In genomic region chr5:43484049-43484849, GRCh38 we compare ENCODE assay signal across 8 cellular contexts. TPM values are rescaled to one million over a fixed set of nuclear protein-coding genes. Genes with fewer than 3 reads are reported as not detected.
DNase-seq lines count a peak whose midpoint lies in the region; ATAC-seq, FAIRE-seq and TF ChIP-seq lines count a peak whose summit lies in the region.

No MANE protein-coding gene starts in this region.

- POLR2A ChIA-PET in naive thymus-derived CD4-positive, alpha-beta T cell (lab: Charles Lee) = interaction anchor here (0.6 to 4.4 kb wide), 64 partner anchors 8 to 1616 kb away, joined by 3 to 93 read pairs (median 6); partner anchors contain the start of genes C5orf34, FBXO4, HMGCS1 and NNT

- peaks cover 0 to 2% (median 0%) of the 10 kb centered on the region in 11 donors for H3K9me3 Mint-ChIP-seq in naive thymus-derived CD4-positive, alpha-beta T cell
- no peaks in the 10 kb centered on the region for H3K9me3 Mint-ChIP-seq in stimulated activated effector memory CD8-positive, alpha-beta T cell treated with anti-CD3 and anti-CD28 coated beads, Interleukin-12 subunit alpha, Interleukin-12 subunit beta, amount 100 ng/mL, for 72 hours

- no peaks in the 10 kb centered on the region for H3K36me3 ChIP-seq in naive thymus-derived CD4-positive, alpha-beta T cell (ENCODE audit: control insufficient read depth in 2 of 3, insufficient read depth in 3 of 3, low read length in 3 of 3)

- peak overlapping the region; percentile 97 to 100 (median 100) for H3K27ac Mint-ChIP-seq in naive thymus-derived CD4-positive, alpha-beta T cell
- peak overlapping the region; percentile 99 for H3K27ac Mint-ChIP-seq in stimulated activated effector memory CD8-positive, alpha-beta T cell treated with anti-CD3 and anti-CD28 coated beads, Interleukin-12 subunit alpha, Interleukin-12 subunit beta, amount 100 ng/mL, for 72 hours

- CTCF ChIA-PET in naive thymus-derived CD4-positive, alpha-beta T cell (lab: Charles Lee) = interaction anchor here (0.5 to 1.8 kb wide), 25 partner anchors 14 to 576 kb away, joined by 3 to 14 read pairs (median 4); partner anchors contain the start of genes C5orf34, HMGCS1, NNT and ZNF131

- peaks cover 0 to 9% (median 0%) of the 10 kb centered on the region in 5 donors for H3K36me3 Mint-ChIP-seq in naive thymus-derived CD4-positive, alpha-beta T cell
- peaks cover 23% of the 10 kb centered on the region for H3K36me3 Mint-ChIP-seq in stimulated activated effector memory CD8-positive, alpha-beta T cell treated with anti-CD3 and anti-CD28 coated beads, Interleukin-12 subunit alpha, Interleukin-12 subunit beta, amount 100 ng/mL, for 72 hours

- peak; percentile 50 for TF ChIP-seq CTCF in fibroblast of mammary gland (conservative IDR thresholded peaks at IDR 0.05; ENCODE audit: control insufficient read depth, insufficient read depth, low read depth, low read length)

- H3K27ac ChIP-seq in naive thymus-derived CD4-positive, alpha-beta T cell (ENCODE audit: low read depth, low read length) = peak overlapping the region; percentile 92

- FAIRE-seq in RCC 7860 (lab: Jason Lieb, UNC) = peak; percentile 80

- intact Hi-C loops in naive thymus-derived CD4-positive, alpha-beta T cell (cut with micrococcal nuclease) = loop anchor here (1.0 to 10.0 kb wide), 19 partner anchors 31 to 1614 kb away; partner anchors contain the start of genes ANXA2R (in 2 of the 2), C5orf34 (in 2 of the 2), FBXO4 (in 1 of the 2) and HMGCS1 (in 1 of the 2)

- H3K9me3 ChIP-seq in naive thymus-derived CD4-positive, alpha-beta T cell (ENCODE audit: control insufficient read depth in 2 of 3, low read length in 3 of 3) = no peaks in the 10 kb centered on the region

- H3K4me1 ChIP-seq in naive thymus-derived CD4-positive, alpha-beta T cell (ENCODE audit: control insufficient read depth in 2 of 2, insufficient read depth in 2 of 2, low read length in 2 of 2) = peaks cover 20 to 28% of the 10 kb centered on the region in 2 donors

- H3K27me3 ChIP-seq in naive thymus-derived CD4-positive, alpha-beta T cell (ENCODE audit: control insufficient read depth in 2 of 2, insufficient read depth in 2 of 2, low read length in 2 of 2) = no peaks in the 10 kb centered on the region

- H3K27me3 Mint-ChIP-seq in naive thymus-derived CD4-positive, alpha-beta T cell = no peaks in the 10 kb centered on the region

- peaks cover 23 to 69% (median 60%) of the 10 kb centered on the region in 7 donors for H3K4me1 Mint-ChIP-seq in naive thymus-derived CD4-positive, alpha-beta T cell
- H3K4me1 Mint-ChIP-seq in stimulated activated effector memory CD8-positive, alpha-beta T cell treated with anti-CD3 and anti-CD28 coated beads, Interleukin-12 subunit alpha, Interleukin-12 subunit beta, amount 100 ng/mL, for 72 hours = peaks cover 21% of the 10 kb centered on the region

- DNase-seq in EH (ENCODE audit: low read depth) (peak; percentile 87), H4 (ENCODE audit: low spot score) (peak; percentile 85), LHCN-M2 (ENCODE audit: low read depth) (peak; percentile 82), RCC 7860 (ENCODE audit: low spot score) (peak; percentile 83), fibroblast of mammary gland (ENCODE audit: low read depth) (peak; percentile 80)
- DNase-seq in activated T-helper 1 cell treated with anti-CD3 and anti-CD28 coated beads, Interleukin-2, amount 50 U/mL, for 16 hours (ENCODE audit: low read depth in 1 of 2, low spot score in 1 of 2) = peak; percentile 71 to 75
- peak; percentile 69 to 91 (median 88) for DNase-seq in naive thymus-derived CD4-positive, alpha-beta T cell
- DNase-seq in stimulated activated effector memory CD8-positive, alpha-beta T cell treated with anti-CD3 and anti-CD28 coated beads, Interleukin-12 subunit alpha, Interleukin-12 subunit beta, amount 100 ng/mL, for 72 hours (ENCODE audit: low spot score in 2 of 2) = peak in 1 of 2 donors; percentile 78

- H3K4me3 ChIP-seq in fibroblast of mammary gland (ENCODE audit: control insufficient read depth, low read depth, low read length) = peak overlapping the region; percentile 80
- H3K4me3 ChIP-seq in naive thymus-derived CD4-positive, alpha-beta T cell (ENCODE audit: low read length) = peak overlapping the region; percentile 72

- peak overlapping the region; percentile 95 to 100 (median 98) for H3K4me3 Mint-ChIP-seq in naive thymus-derived CD4-positive, alpha-beta T cell
- peak overlapping the region; percentile 95 for H3K4me3 Mint-ChIP-seq in stimulated activated effector memory CD8-positive, alpha-beta T cell treated with anti-CD3 and anti-CD28 coated beads, Interleukin-12 subunit alpha, Interleukin-12 subunit beta, amount 100 ng/mL, for 72 hours

- ATAC-seq in naive thymus-derived CD4-positive, alpha-beta T cell = peak; percentile 83
- ATAC-seq in stimulated activated effector memory CD8-positive, alpha-beta T cell treated with anti-CD3 and anti-CD28 coated beads, Interleukin-12 subunit alpha, Interleukin-12 subunit beta, amount 100 ng/mL, for 72 hours = peak; percentile 87

RNA-seq across cellular contexts. Expression of gene TMEM267, which starts 0.6 kb away (rescaled TPM):
- total RNA-seq in H4 (2014; rRNA removed; shearing (Covaris generic)) = 16.4 and 17.7 TPM in 2 replicates
- total RNA-seq in LHCN-M2 (2014; rRNA removed) = 13.7 and 21.1 TPM in 2 replicates
- polyA plus RNA-seq in LHCN-M2 (2012) = 9.7 TPM
- total RNA-seq in naive thymus-derived CD4-positive, alpha-beta T cell = 10 to 100 TPM in 4 of 5 experiments, 1 to 10 TPM in 1; 8.5 to 19.5 (median 12.7) TPM
- 10 to 100 TPM; 21.2 to 21.8 TPM for polyA plus RNA-seq in naive thymus-derived CD4-positive, alpha-beta T cell

RNA-seq across cellular contexts. Expression of gene C5orf34, which starts 30.7 kb away (rescaled TPM):
- total RNA-seq in H4 (2014; rRNA removed; shearing (Covaris generic)) = 14.4 and 15.1 TPM in 2 replicates
- 11.0 and 12.4 TPM in 2 replicates for total RNA-seq in LHCN-M2 (2014; rRNA removed)
- 1.9 TPM for polyA plus RNA-seq in LHCN-M2 (2012)
- 1 to 10 TPM; 1.1 to 5.2 (median 3.3) TPM for total RNA-seq in naive thymus-derived CD4-positive, alpha-beta T cell
- polyA plus RNA-seq in naive thymus-derived CD4-positive, alpha-beta T cell = 1 to 10 TPM in 1 of 2 donors, under 1 TPM in 1; 0.77 to 1.1 TPM
